ENCODE assay signal across 8 cellular contexts in the genomic region with DNA sequence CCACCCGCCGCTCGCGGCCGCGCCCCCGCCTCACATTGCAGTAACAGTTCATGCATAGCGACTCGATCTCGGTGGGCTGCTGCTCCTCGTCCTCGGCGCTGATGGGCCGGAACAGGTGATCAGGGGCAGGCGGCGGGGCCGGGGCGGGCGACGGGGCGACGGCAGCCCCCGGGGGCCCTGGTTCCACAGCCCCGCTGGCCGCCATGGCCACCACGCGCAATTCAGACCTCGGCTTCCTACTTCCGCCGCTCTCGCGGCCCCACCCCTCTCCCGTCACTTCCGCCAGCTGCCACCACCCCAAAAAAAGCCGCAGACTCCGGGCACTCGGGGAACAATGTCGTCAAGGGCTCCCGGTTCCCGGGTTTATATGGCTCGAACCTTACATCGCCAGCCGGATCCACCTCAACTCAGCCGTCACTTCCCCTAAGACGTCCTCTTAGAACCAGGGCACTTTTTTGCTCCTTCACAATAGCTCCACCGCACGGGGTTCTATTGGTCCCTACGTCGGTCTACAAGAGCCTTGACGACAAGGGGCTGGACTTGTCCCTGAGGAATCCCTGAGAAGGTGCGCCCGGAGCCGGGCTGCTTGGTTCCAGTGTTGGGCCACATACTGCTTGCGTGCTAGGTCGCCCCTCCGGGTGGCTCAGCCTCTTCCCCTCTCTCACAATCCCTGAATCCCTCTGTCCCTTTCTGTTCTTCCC. TPM values are rescaled to one million over a fixed set of nuclear protein-coding genes. Genes with fewer than 3 reads are reported as not detected.
A peak's percentile ranks its signal among the peaks of the same experiment; 100 is the strongest.
DNase-seq lines count a peak whose midpoint lies in the region; ATAC-seq and TF ChIP-seq lines count a peak whose summit lies in the region.

A gene with protein sequence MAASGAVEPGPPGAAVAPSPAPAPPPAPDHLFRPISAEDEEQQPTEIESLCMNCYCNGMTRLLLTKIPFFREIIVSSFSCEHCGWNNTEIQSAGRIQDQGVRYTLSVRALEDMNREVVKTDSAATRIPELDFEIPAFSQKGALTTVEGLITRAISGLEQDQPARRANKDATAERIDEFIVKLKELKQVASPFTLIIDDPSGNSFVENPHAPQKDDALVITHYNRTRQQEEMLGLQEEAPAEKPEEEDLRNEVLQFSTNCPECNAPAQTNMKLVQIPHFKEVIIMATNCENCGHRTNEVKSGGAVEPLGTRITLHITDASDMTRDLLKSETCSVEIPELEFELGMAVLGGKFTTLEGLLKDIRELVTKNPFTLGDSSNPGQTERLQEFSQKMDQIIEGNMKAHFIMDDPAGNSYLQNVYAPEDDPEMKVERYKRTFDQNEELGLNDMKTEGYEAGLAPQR (minus strand): TSS at position 238 of the 701 bp plus-strand sequence. CDS start 33 bp downstream, at position 205.

- no peak for TF ChIP-seq CTCF in fibroblast of pulmonary artery (IDR thresholded peaks at IDR 0.05; ENCODE audit: low read length, missing control alignments)

- H3K36me3 Mint-ChIP-seq in natural killer cell treated with Interleukin-12 subunit alpha and Interleukin-12 subunit beta and Interleukin-15 and Interleukin-18, amount 100 ng/mL, for 72 hours, result peaks cover 39% of the 10 kb centered on the region

- peaks cover 44 to 56% of the 10 kb centered on the region in 2 donors for H3K4me1 Mint-ChIP-seq in natural killer cell treated with Interleukin-12 subunit alpha and Interleukin-12 subunit beta and Interleukin-15 and Interleukin-18, amount 100 ng/mL, for 72 hours (ENCODE audit: low read depth in 2 of 2)

- H3K27me3 Mint-ChIP-seq in natural killer cell treated with Interleukin-12 subunit alpha and Interleukin-12 subunit beta and Interleukin-15 and Interleukin-18, amount 100 ng/mL, for 72 hours, result no peaks in the 10 kb centered on the region

- peak within 1 kb of the TSS; percentile 92 for H3K4me3 Mint-ChIP-seq in natural killer cell treated with Interleukin-12 subunit alpha and Interleukin-12 subunit beta and Interleukin-15 and Interleukin-18, amount 100 ng/mL, for 72 hours

- no peaks in the 10 kb centered on the region for H3K9me3 Mint-ChIP-seq in natural killer cell treated with Interleukin-12 subunit alpha and Interleukin-12 subunit beta and Interleukin-15 and Interleukin-18, amount 100 ng/mL, for 72 hours

- peak; percentile 84 for TF ChIP-seq POLR2A in Raji (IDR thresholded peaks at IDR 0.05; ENCODE audit: insufficient read depth, low read depth, low read length)

- H3K27ac Mint-ChIP-seq in natural killer cell treated with Interleukin-12 subunit alpha and Interleukin-12 subunit beta and Interleukin-15 and Interleukin-18, amount 100 ng/mL, for 72 hours, result peak within 1 kb of the TSS; percentile 94 to 97

- H3K4me3 ChIP-seq in fibroblast of pulmonary artery (replicated peaks; ENCODE audit: low read depth, low read length), result peak within 1 kb of the TSS; percentile 72

- peak; percentile 86 for ATAC-seq in GM21576 (IDR thresholded peaks at IDR 0.05; ENCODE audit: unreplicated experiment)
- ATAC-seq in natural killer cell treated with Interleukin-12 subunit alpha and Interleukin-12 subunit beta and Interleukin-15 and Interleukin-18, amount 100 ng/mL, for 72 hours, result peak; percentile 89 to 93

- DNase-seq in DMS153 treated with DMSO at 0.1 percent for 48 hours (lab: John Stamatoyannopoulos, UW; ENCODE audit: unreplicated experiment), result peak; percentile 53
- DNase-seq in KBM-7, result peak; percentile 82
- peak; percentile 77 for DNase-seq in activated T-helper 9 cell treated with anti-CD3 and anti-CD28 coated beads, Interleukin-2, amount 50 U/mL, for 16 hours (ENCODE audit: low read depth)
- peak; percentile 73 for DNase-seq in fibroblast of pulmonary artery (ENCODE audit: low read depth)
- DNase-seq in natural killer cell treated with Interleukin-12 subunit alpha and Interleukin-12 subunit beta and Interleukin-15 and Interleukin-18, amount 100 ng/mL, for 72 hours (ENCODE audit: low spot score), result peak; percentile 90
- peak; percentile 80 for DNase-seq in stimulated activated naive CD4-positive, alpha-beta T cell treated with Interleukin-2 at 50 U/mL for 16 hours (lab: John Stamatoyannopoulos, UW)

- in situ Hi-C loops in KBM-7 (cut with MboI; ENCODE audit: low pct_unique_long_range_greater_than_20kb, low sequenced_read_pairs), result no loop called here

RNA-seq across cellular contexts. Expression of the gene that starts here (rescaled TPM):
- total RNA-seq in natural killer cell treated with Interleukin-12 subunit alpha and Interleukin-12 subunit beta and Interleukin-15 and Interleukin-18, amount 100 ng/mL, for 72 hours, result 100 to 1,000 TPM in 1 of 2 donors, 10 to 100 TPM in 1; 89.7 to 143 TPM

Comparison
In these comparisons a context has a peak if more than half of its experiments do, and no peak if none do; other contexts are left out.
1. Peak in every context shown above with its lines: DNase-seq, ATAC-seq and H3K4me3 ChIP-seq.